ENCODE assay signal across 21 cellular contexts in genomic region chr20:1211954-1212497, GRCh38. TPM values are rescaled to one million over a fixed set of nuclear protein-coding genes. Genes with fewer than 3 reads are reported as not detected.
"Had no signal": no experiment of that assay in that cellular context is flagged by ENCODE, and none has a peak within 500 bp of the region (broad histone marks: within the 10 kb centered on the region; RNA-seq: fewer than 3 reads in every experiment).

No MANE protein-coding gene starts in this region.

- DNase-seq: activated CD4-positive, alpha-beta memory T cell treated with anti-CD3 and anti-CD28 coated beads, Interleukin-2, amount 10 ng/mL, durations not matched to agents 7 days and 5 days; activated CD4-positive, alpha-beta T cell treated with anti-CD3 and anti-CD28 coated beads, Interleukin-2, amount 10 ng/mL, durations not matched to agents 7 days and 5 days; activated gamma-delta T cell; activated naive CD4-positive, alpha-beta T cell treated with anti-CD3 and anti-CD28 coated beads for 36 hours; activated T-cell treated with anti-CD3 and anti-CD28 coated beads for 4 hours; activated T-cell treated with anti-CD3 and anti-CD28 coated beads, Interleukin-2, amount 50 U/mL, for 48 hours; MG63; NCI-H1436; NCI-H2029 treated with DMSO at 0.1 percent for 48 hours; NCI-H345; NCI-H526 treated with DMSO at 0.1 percent for 48 hours; NK-92 treated with Interleukin-12 subunit alpha and Interleukin-12 subunit beta, amount 100 ng/mL, for 24 hours; SHP77; SW 1271 had no signal

- H3K4me1 ChIP-seq: SJSA1 had no signal

- H3K9ac ChIP-seq: KMS-11 had no signal

- FAIRE-seq: astrocyte, RCC 7860 had no signal

- ATAC-seq: activated T-helper 17 cell treated with anti-CD3 and anti-CD28 coated beads, Interleukin-2, amount 50 U/mL, for 72 hours had no signal

- H3K36me3 ChIP-seq: MG63, SJSA1 had no signal

- H3K4me2 ChIP-seq: KMS-11 had no signal

- H3K9me3 ChIP-seq: MG63, SJSA1 had no signal

- H3K27ac ChIP-seq: KMS-11, SJSA1, VCaP had no signal

- H3K4me3 ChIP-seq: MG63, SJSA1 had no signal

RNA-seq across cellular contexts. Expression of gene C20orf202, which starts 8.8 kb away (rescaled TPM):
- total RNA-seq: activated CD4-positive, alpha-beta memory T cell treated with anti-CD3 and anti-CD28 coated beads, Interleukin-2, amount 10 ng/mL, durations not matched to agents 7 days and 5 days; activated CD4-positive, alpha-beta T cell treated with anti-CD3 and anti-CD28 coated beads, Interleukin-2, amount 10 ng/mL, durations not matched to agents 7 days and 5 days; activated CD8-positive, alpha-beta memory T cell treated with anti-CD3 and anti-CD28 coated beads for 36 hours; activated naive CD4-positive, alpha-beta T cell treated with anti-CD3 and anti-CD28 coated beads for 36 hours; activated T-helper 17 cell treated with anti-CD3 and anti-CD28 coated beads, Interleukin-2, amount 50 U/mL, for 72 hours; astrocyte; SJSA1 had no signal

RNA-seq across cellular contexts. Expression of gene RAD21L1, which starts 13.8 kb away (rescaled TPM):
- total RNA-seq: activated CD4-positive, alpha-beta memory T cell treated with anti-CD3 and anti-CD28 coated beads, Interleukin-2, amount 10 ng/mL, durations not matched to agents 7 days and 5 days; activated CD8-positive, alpha-beta memory T cell treated with anti-CD3 and anti-CD28 coated beads for 36 hours; activated naive CD4-positive, alpha-beta T cell treated with anti-CD3 and anti-CD28 coated beads for 36 hours; activated T-helper 17 cell treated with anti-CD3 and anti-CD28 coated beads, Interleukin-2, amount 50 U/mL, for 72 hours; astrocyte had no signal

RNA-seq across cellular contexts. Expression of gene TMEM74B, which starts 27.2 kb away (rescaled TPM):
- total RNA-seq: SJSA1 had no signal
